In the genomic region with DNA sequence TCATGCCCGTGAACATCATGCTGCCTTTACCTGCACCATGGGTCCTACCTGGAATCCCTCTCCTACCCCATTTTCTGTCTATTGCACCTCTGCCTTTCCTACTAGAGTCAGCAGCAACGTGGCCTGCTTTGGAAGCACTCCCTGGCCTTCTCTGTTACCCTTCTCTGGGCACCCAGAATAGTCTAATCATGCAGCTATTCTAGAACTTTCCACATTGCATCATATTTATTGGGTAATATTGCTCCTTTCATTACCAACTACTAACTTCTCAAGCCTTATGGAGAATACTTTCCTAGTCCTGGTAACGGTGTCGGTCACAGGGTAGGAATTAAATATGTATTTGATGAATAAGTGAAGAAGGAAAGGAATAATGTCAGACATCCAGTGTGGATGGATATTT, we compare ENCODE assay signal across 21 cellular contexts. TPM values are rescaled to one million over a fixed set of nuclear protein-coding genes. Genes with fewer than 3 reads are reported as not detected.
DNase-seq lines count a peak whose midpoint lies in the region; ATAC-seq, FAIRE-seq and TF ChIP-seq lines count a peak whose summit lies in the region.
"Had no signal": no experiment of that assay in that cellular context is flagged by ENCODE, and none has a peak within 500 bp of the region (broad histone marks: within the 10 kb centered on the region; RNA-seq: fewer than 3 reads in every experiment).

No MANE protein-coding gene starts in this region.

- no peaks in the 10 kb centered on the region for H3K36me3 Mint-ChIP-seq in T-helper 17 cell (ENCODE audit: low read depth)

- DNase-seq in GM03348 (ENCODE audit: low spot score) (peak; percentile 41), T-helper 17 cell (no peak), endothelial cell of umbilical vein (ENCODE audit: low read depth, low spot score) (no peak), left lobe of liver (ENCODE audit: low spot score) (peak; percentile 23), right cardiac atrium (no peak), NCI-H69 (lab: John Stamatoyannopoulos, UW) (no peak), omental fat pad (ENCODE audit: low spot score) (no peak), NCI-H2107 (lab: John Stamatoyannopoulos, UW) (no peak)
- DNase-seq: BE2C; CD4-positive, alpha-beta T cell; NCI-H1092 treated with DMSO at 0.1 percent for 48 hours; NCI-H1694; NCI-H345; NCI-H526; NK-92 treated with Interleukin-12 subunit alpha and Interleukin-12 subunit beta, amount 100 ng/mL, for 24 hours; SHP77 treated with DMSO at 0.1 percent for 48 hours had no signal

- H3K27ac ChIP-seq in endothelial cell of umbilical vein (ENCODE audit: insufficient read depth, low read depth, low read length) (no peak overlapping the region), right cardiac atrium (ENCODE audit: low read length) (no peak overlapping the region)
- H3K27ac ChIP-seq: KMS-11 had no signal

- no peak overlapping the region for H3K4me3 ChIP-seq in endothelial cell of umbilical vein (replicated peaks in 1 of 3; ENCODE audit: insufficient read depth in 1 of 3, low read depth in 1 of 3, low read length in 3 of 3)
- no peak overlapping the region for H3K4me3 ChIP-seq in right cardiac atrium (ENCODE audit: low read length)

- dilution Hi-C loops in endothelial cell of umbilical vein (cut with MboI; ENCODE audit: extremely low pct_ligation_motif_present, low sequenced_read_pairs): no loop called here

- H3K27ac Mint-ChIP-seq in T-helper 17 cell: peak overlapping the region; percentile 49
- H3K27ac Mint-ChIP-seq: CD4-positive, alpha-beta T cell had no signal

- peaks cover 11% of the 10 kb centered on the region for H3K27me3 Mint-ChIP-seq in T-helper 17 cell
- H3K27me3 Mint-ChIP-seq: CD4-positive, alpha-beta T cell had no signal

- WGBS in right cardiac atrium: 82% methylated on average over 4 of the region's 4 CpGs

- CTCF ChIA-PET in endothelial cell of umbilical vein (lab: Charles Lee): interaction anchor here (1.0 to 1.4 kb wide), 2 partner anchors 325 to 411 kb away, joined by 3 to 4 read pairs; no protein-coding TSS in a partner anchor

- H3K9ac ChIP-seq in endothelial cell of umbilical vein (replicated peaks; ENCODE audit: extremely low read depth, insufficient read depth, low read length): no peak overlapping the region
- H3K9ac ChIP-seq: KMS-11 had no signal

- ATAC-seq in T-helper 17 cell (no peak), left lobe of liver (no peak), right cardiac atrium (no peak), omental fat pad (ENCODE audit: low FRiP score) (no peak)
- ATAC-seq: HCT116, SK-N-SH treated with all-trans-retinoic acid at 6 μM for 48 hours had no signal

- H3K9me1 ChIP-seq in endothelial cell of umbilical vein (replicated peaks; ENCODE audit: control insufficient read depth, extremely low read depth, insufficient read depth, low read length): no peaks in the 10 kb centered on the region

- TF ChIP-seq CTCF in endothelial cell of umbilical vein (IDR thresholded peaks at IDR 0.05; ENCODE audit: extremely low read depth in 1 of 2, insufficient read depth in 1 of 2, low read depth in 1 of 2, low read length in 2 of 2): no peak
- no peak for TF ChIP-seq CTCF in omental fat pad (IDR thresholded peaks at IDR 0.05)

- no peaks in the 10 kb centered on the region for H3K79me2 ChIP-seq in endothelial cell of umbilical vein (ENCODE audit: control insufficient read depth, insufficient read depth, low read length)

- H3K4me3 Mint-ChIP-seq in T-helper 17 cell: no peak overlapping the region
- H3K4me3 Mint-ChIP-seq: CD4-positive, alpha-beta T cell had no signal

- no TSS peak for BruUV-seq in endothelial cell of umbilical vein (replicated peaks; lab: Mats Ljungman, UMichigan)

- H3K9me3 ChIP-seq in T-helper 17 cell (ENCODE audit: control insufficient read depth, low read length, poor library complexity, severe bottlenecking): no peaks in the 10 kb centered on the region
- no peaks in the 10 kb centered on the region for H3K9me3 ChIP-seq in endothelial cell of umbilical vein (replicated peaks; ENCODE audit: control insufficient read depth, insufficient read depth, low read length)
- H3K9me3 ChIP-seq in right cardiac atrium (ENCODE audit: control insufficient read depth, low read length): no peaks in the 10 kb centered on the region
- H3K9me3 ChIP-seq: BE2C had no signal

- peak overlapping the region; percentile 6 for H2AFZ ChIP-seq in endothelial cell of umbilical vein (ENCODE audit: low read depth, low read length)

- no peak for FAIRE-seq in endothelial cell of umbilical vein (lab: Jason Lieb, UNC)

- peaks cover 4% of the 10 kb centered on the region for H3K4me1 Mint-ChIP-seq in T-helper 17 cell

- no peaks in the 10 kb centered on the region for H3K4me1 ChIP-seq in endothelial cell of umbilical vein (ENCODE audit: control insufficient read depth, extremely low read depth, insufficient read depth, low read length)
- no peaks in the 10 kb centered on the region for H3K4me1 ChIP-seq in right cardiac atrium (ENCODE audit: control insufficient read depth, insufficient read depth, low read length)
- H3K4me1 ChIP-seq: BE2C had no signal

- H3K27me3 ChIP-seq in endothelial cell of umbilical vein (ENCODE audit: control insufficient read depth in 2 of 2, insufficient read depth in 2 of 2, low read length in 2 of 2) (no peaks in the 10 kb centered on the region), right cardiac atrium (ENCODE audit: control insufficient read depth, insufficient read depth) (no peaks in the 10 kb centered on the region)
- H3K27me3 ChIP-seq: BE2C had no signal

- TF ChIP-seq POLR2A in endothelial cell of umbilical vein (IDR thresholded peaks at IDR 0.05; ENCODE audit: low read depth, low read length): no peak

- H3K4me2 ChIP-seq in endothelial cell of umbilical vein (ENCODE audit: insufficient read depth, low read length): no peak overlapping the region
- H3K4me2 ChIP-seq: KMS-11 had no signal

- H3K36me3 ChIP-seq in endothelial cell of umbilical vein (ENCODE audit: control insufficient read depth in 2 of 2, extremely low read depth in 1 of 2, insufficient read depth in 2 of 2, low read length in 2 of 2): no peaks in the 10 kb centered on the region
- H3K36me3 ChIP-seq: BE2C had no signal

- no peaks in the 10 kb centered on the region for H4K20me1 ChIP-seq in endothelial cell of umbilical vein (replicated peaks; ENCODE audit: control insufficient read depth, extremely low read depth, insufficient read depth, low read length)

- POLR2A ChIA-PET in endothelial cell of umbilical vein (lab: Charles Lee): no interaction called here

- intact Hi-C loops in endothelial cell of umbilical vein (cut with micrococcal nuclease): no loop called here
- intact Hi-C loops in right cardiac atrium (cut with DNase I): no loop called here

TF ChIP-seq in endothelial cell of umbilical vein, 7 proteins besides CTCF, POLR2A, EP300 and RAD21:
- no peak for TF ChIP-seq GATA2 (IDR thresholded peaks at IDR 0.05; ENCODE audit: insufficient read depth, insufficient read length, low read depth, low read length)
- TF ChIP-seq, protein P1, sequence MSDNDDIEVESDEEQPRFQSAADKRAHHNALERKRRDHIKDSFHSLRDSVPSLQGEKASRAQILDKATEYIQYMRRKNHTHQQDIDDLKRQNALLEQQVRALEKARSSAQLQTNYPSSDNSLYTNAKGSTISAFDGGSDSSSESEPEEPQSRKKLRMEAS (IDR thresholded peaks at IDR 0.05; ENCODE audit: insufficient read depth, insufficient read length): no peak
- TF ChIP-seq MYC (IDR thresholded peaks at IDR 0.05; ENCODE audit: low read depth, low read length): no peak
- TF ChIP-seq POLR2AphosphoS5 (IDR thresholded peaks at IDR 0.05; ENCODE audit: insufficient read depth, low read depth, low read length): no peak
TF ChIP-seq in endothelial cell of umbilical vein: peak in this region for 0.

RNA-seq across cellular contexts. Expression of a gene that starts 33.3 kb away (rescaled TPM):
- total RNA-seq in T-helper 17 cell: under 1 TPM; 0.30 to 0.39 TPM
- 0.88 and 2.0 TPM in 2 replicates for total RNA-seq in endothelial cell of umbilical vein
- polyA plus RNA-seq in endothelial cell of umbilical vein: 0.48 and 0.67 TPM in 2 replicates
- 0.44 and 0.61 TPM in 2 replicates for polyA plus RNA-seq in endothelial cell of umbilical vein (2011; cell fraction: cytosol; rRNA removed)
- polyA plus RNA-seq in endothelial cell of umbilical vein (2011; cell fraction: nucleus; rRNA removed): 0.18 and 0.21 TPM in 2 replicates
- 0.27 and 1.4 TPM in 2 replicates for polyA plus RNA-seq in endothelial cell of umbilical vein (2012)
- 0.87 TPM in 1 of 2 replicates, not detected in the other for polyA minus RNA-seq in endothelial cell of umbilical vein
- polyA minus RNA-seq in endothelial cell of umbilical vein (2011; cell fraction: cytosol; rRNA and poly(A)+ RNA removed): 43.4 TPM
- 0.38 TPM in 1 of 2 replicates, not detected in the other for polyA minus RNA-seq in endothelial cell of umbilical vein (2011; cell fraction: nucleus; rRNA and poly(A)+ RNA removed)
- total RNA-seq in left lobe of liver: not detected
- 1 to 10 TPM in 1 of 4 donors, under 1 TPM in 3; 0.17 to 1.0 (median 0.29) TPM for total RNA-seq in right cardiac atrium
- polyA plus RNA-seq in right cardiac atrium: 0.14 TPM
- under 1 TPM in 1 of 4 donors, not detected in 3; 0.09 TPM for total RNA-seq in omental fat pad
- total RNA-seq: OCI-LY7 had no signal

RNA-seq across cellular contexts. Expression of a gene that starts 54.3 kb away (rescaled TPM):
- total RNA-seq in T-helper 17 cell: under 1 TPM in 1 of 2 donors, not detected in 1; 0.44 TPM
- total RNA-seq in endothelial cell of umbilical vein: 0.46 and 1.00 TPM in 2 replicates
- polyA plus RNA-seq in endothelial cell of umbilical vein: 0.16 and 0.21 TPM in 2 replicates
- 0.05 TPM in 1 of 2 replicates, not detected in the other for polyA plus RNA-seq in endothelial cell of umbilical vein (2011; cell fraction: cytosol; rRNA removed)
- 0.88 and 1.2 TPM in 2 replicates for polyA plus RNA-seq in endothelial cell of umbilical vein (2011; cell fraction: nucleus; rRNA removed)
- polyA plus RNA-seq in endothelial cell of umbilical vein (2012): 0.09 TPM in 1 of 2 replicates, not detected in the other
- 0.32 TPM in 1 of 2 replicates, not detected in the other for polyA minus RNA-seq in endothelial cell of umbilical vein
- not detected for polyA minus RNA-seq in endothelial cell of umbilical vein (2011; cell fraction: cytosol; rRNA and poly(A)+ RNA removed)
- 0.29 TPM in 1 of 2 replicates, not detected in the other for polyA minus RNA-seq in endothelial cell of umbilical vein (2011; cell fraction: nucleus; rRNA and poly(A)+ RNA removed)
- not detected for total RNA-seq in left lobe of liver
- 1 to 10 TPM in 1 of 4 donors, under 1 TPM in 3; 0.50 to 1.1 (median 0.62) TPM for total RNA-seq in right cardiac atrium
- polyA plus RNA-seq in right cardiac atrium: 0.45 TPM
- 1 to 10 TPM in 2 of 4 donors, not detected in 2; 2.6 to 3.9 TPM for total RNA-seq in omental fat pad
- total RNA-seq: M059J, OCI-LY7 had no signal

Comparison
In these comparisons a context has a peak if more than half of its experiments do, and no peak if none do; other contexts are left out.
1. DNase-seq: peak in GM03348 (single experiment) and left lobe of liver (single experiment); none in T-helper 17 cell (0 of 3), endothelial cell of umbilical vein (single experiment), right cardiac atrium (0 of 3), NCI-H69 (single experiment), omental fat pad (single experiment) and NCI-H2107 (single experiment).